ENCODE assay signal across 15 cellular contexts in genomic region chr6:38024908-38025307, GRCh38.
"Had no signal": no experiment of that assay in that cellular context is flagged by ENCODE, and none has a peak within 500 bp of the region (broad histone marks: within the 10 kb centered on the region; RNA-seq: fewer than 3 reads in every experiment).

No MANE protein-coding gene starts in this region.

- H3K27ac ChIP-seq: cardiac muscle cell, tibial nerve, WERI-Rb-1 had no signal

- H3K4me3 ChIP-seq: cardiac muscle cell, tibial nerve had no signal

- H3K27me3 ChIP-seq: cardiac muscle cell, tibial nerve had no signal

- DNase-seq: activated CD4-positive, alpha-beta T cell treated with anti-CD3 and anti-CD28 coated beads for 1 hour; activated CD8-positive, alpha-beta memory T cell treated with anti-CD3 and anti-CD28 coated beads for 24 hours; activated CD8-positive, alpha-beta memory T cell treated with anti-CD3 and anti-CD28 coated beads, Interleukin-2, amount 50 U/mL, for 48 hours; activated gamma-delta T cell treated with Interleukin-2 at 50 U/mL for 16 hours; amniotic stem cell; hypothalamus; kidney; mammary epithelial cell; nephron progenitor cell; nucleus accumbens; stimulated activated naive CD8-positive, alpha-beta T cell treated with anti-CD3 and anti-CD28 coated beads, Interleukin-15, Interleukin-2, amounts not matched to agents 100 U/mL and 50 U/mL, for 24 hours; SW 1271 had no signal

- H3K36me3 ChIP-seq: cardiac muscle cell, WERI-Rb-1 had no signal
